In genomic region chr3:19065027-19065426, GRCh38 we compare ENCODE assay signal across 13 cellular contexts.
A peak's percentile ranks its signal among the peaks of the same experiment; 100 is the strongest.
DNase-seq lines count a peak whose midpoint lies in the region; ATAC-seq, FAIRE-seq and TF ChIP-seq lines count a peak whose summit lies in the region.
"Had no signal": no experiment of that assay in that cellular context is flagged by ENCODE, and none has a peak within 500 bp of the region (broad histone marks: within the 10 kb centered on the region; RNA-seq: fewer than 3 reads in every experiment).

No MANE protein-coding gene starts in this region.

- H3K14ac ChIP-seq in neuronal stem cell (ENCODE audit: low read length) = no peak overlapping the region

- H4K20me1 ChIP-seq in astrocyte (ENCODE audit: insufficient read depth, low read length) = no peaks in the 10 kb centered on the region

- H3K9me3 ChIP-seq in astrocyte (ENCODE audit: insufficient read depth, low read depth, low read length) (no peaks in the 10 kb centered on the region), neuronal stem cell (replicated peaks in 1 of 2; ENCODE audit: control insufficient read depth in 2 of 2, insufficient read depth in 1 of 2, low read depth in 1 of 2, low read length in 2 of 2) (no peaks in the 10 kb centered on the region), upper lobe of left lung (no peaks in the 10 kb centered on the region)

- no peak overlapping the region for H3K4me3 Mint-ChIP-seq in astrocyte (ENCODE audit: unreplicated experiment)

- no peak overlapping the region for H2BK12ac ChIP-seq in neuronal stem cell (ENCODE audit: low read length)

- TF ChIP-seq CTCF in GM10248 (IDR thresholded peaks at IDR 0.05; ENCODE audit: control extremely low read depth, extremely low read depth, low read depth, missing control alignments) (peak; percentile 36), astrocyte (IDR thresholded peaks at IDR 0.05; ENCODE audit: insufficient read depth, low read depth, low read length) (peak; percentile 33), upper lobe of left lung (IDR thresholded peaks at IDR 0.05) (no peak)

- no peak overlapping the region for H2BK15ac ChIP-seq in neuronal stem cell (ENCODE audit: low read length)

- no peak overlapping the region for H3K23ac ChIP-seq in neuronal stem cell (ENCODE audit: low read depth, low read length, poor library complexity)

- TF ChIP-seq POLR2A in upper lobe of left lung (IDR thresholded peaks at IDR 0.05) = no peak

- POLR2A ChIA-PET in GM10248 (lab: Yijun Ruan, JAX) = no interaction called here

- H3K27me3 ChIP-seq in astrocyte (ENCODE audit: insufficient read depth, low read length) (no peaks in the 10 kb centered on the region), neuronal stem cell (ENCODE audit: control insufficient read depth in 3 of 3, insufficient read depth in 3 of 3, low read depth in 1 of 3, low read length in 3 of 3) (no peaks in the 10 kb centered on the region), upper lobe of left lung (no peaks in the 10 kb centered on the region)

- DNase-seq in GM10248 (ENCODE audit: extremely low spot score) (no peak), LoVo (ENCODE audit: low spot score) (peak; percentile 14), astrocyte (ENCODE audit: low read depth) (no peak), neuronal stem cell (ENCODE audit: low spot score) (peak; percentile 6), upper lobe of left lung (no peak), DMS153 (lab: John Stamatoyannopoulos, UW) (no peak)
- DNase-seq: NK-92 treated with Interleukin-12 subunit alpha and Interleukin-12 subunit beta, amount 100 ng/mL, for 24 hours; stimulated activated CD4-positive, alpha-beta T cell treated with anti-CD3 and anti-CD28 coated beads, Interleukin-4, amount 100 ng/mL, for 4 hours had no signal

- H3K4me2 ChIP-seq in astrocyte (ENCODE audit: low read length) = no peak overlapping the region
- no peak overlapping the region for H3K4me2 ChIP-seq in neuronal stem cell (ENCODE audit: insufficient read depth, low read length, poor library complexity, severe bottlenecking)

- H2AFZ ChIP-seq in astrocyte (ENCODE audit: low read depth, low read length) (no peak overlapping the region), neuronal stem cell (ENCODE audit: low read length) (no peak overlapping the region)

- no peak overlapping the region for H3K4me3 ChIP-seq in astrocyte (ENCODE audit: insufficient read depth, low read depth, low read length)
- H3K4me3 ChIP-seq in neuronal stem cell (ENCODE audit: low read length in 2 of 2) = no peak overlapping the region
- no peak overlapping the region for H3K4me3 ChIP-seq in upper lobe of left lung

- no peak overlapping the region for H2AK5ac ChIP-seq in neuronal stem cell (ENCODE audit: low read depth, low read length)

- no peaks in the 10 kb centered on the region for H3K79me1 ChIP-seq in neuronal stem cell (ENCODE audit: low read depth, low read length)

- H3K27ac ChIP-seq in astrocyte (ENCODE audit: low read depth, low read length) (no peak overlapping the region), neuronal stem cell (replicated peaks; ENCODE audit: low read length) (no peak overlapping the region), upper lobe of left lung (no peak overlapping the region)

- no peaks in the 10 kb centered on the region for H3K36me3 Mint-ChIP-seq in astrocyte (ENCODE audit: low read depth, unreplicated experiment)

- H3K36me3 ChIP-seq in astrocyte (ENCODE audit: insufficient read depth, low read length) (no peaks in the 10 kb centered on the region), neuronal stem cell (replicated peaks in 1 of 2; ENCODE audit: control insufficient read depth in 2 of 2, insufficient read depth in 2 of 2, low read length in 2 of 2) (no peaks in the 10 kb centered on the region), upper lobe of left lung (no peaks in the 10 kb centered on the region)

- H3K18ac ChIP-seq in neuronal stem cell (ENCODE audit: low read length) = no peak overlapping the region

- no peak overlapping the region for H4K8ac ChIP-seq in neuronal stem cell (ENCODE audit: low read depth, low read length)

- FAIRE-seq in astrocyte (lab: Jason Lieb, UNC) = no peak
- FAIRE-seq: colon, GM12892 had no signal

- H3K4ac ChIP-seq in neuronal stem cell (ENCODE audit: low read length) = no peak overlapping the region

- CTCF ChIA-PET in GM10248 (lab: Yijun Ruan, JAX) = interaction anchor here (1.4 kb wide), 1 partner anchor 802 kb away, joined by 9 read pairs; no protein-coding TSS in a partner anchor

- H3K4me1 Mint-ChIP-seq in astrocyte (ENCODE audit: low read depth, unreplicated experiment) = no peaks in the 10 kb centered on the region

- no peak overlapping the region for H3K27ac Mint-ChIP-seq in astrocyte (ENCODE audit: unreplicated experiment)

- H4K91ac ChIP-seq in neuronal stem cell (ENCODE audit: low read depth, low read length, poor library complexity) = no peak overlapping the region

- H2BK5ac ChIP-seq in neuronal stem cell (ENCODE audit: low read length) = no peak overlapping the region

- no peak for TF ChIP-seq EP300 in upper lobe of left lung (IDR thresholded peaks at IDR 0.05)

- ATAC-seq in HG02623 (IDR thresholded peaks at IDR 0.05; ENCODE audit: unreplicated experiment) (no peak), upper lobe of left lung (ENCODE audit: low FRiP score in 2 of 2) (no peak), HG02981 (IDR thresholded peaks at IDR 0.05; ENCODE audit: unreplicated experiment) (no peak)
- ATAC-seq: left lobe of liver had no signal

- no peaks in the 10 kb centered on the region for H3K79me2 ChIP-seq in astrocyte (ENCODE audit: insufficient read depth, low read length)

- WGBS in neuronal stem cell (ENCODE audit: extremely low coverage in 2 of 2, insufficient read length in 2 of 2, insufficient replicate concordance in 1 of 2), 2 donors = no CpG with 5 or more reads among the region's 1 CpG
- 3 to 8% methylated on average over 1 of the region's 1 CpG for WGBS in upper lobe of left lung, 2 donors

- no peaks in the 10 kb centered on the region for H3K27me3 Mint-ChIP-seq in astrocyte (ENCODE audit: low read depth, unreplicated experiment)

- H3K9ac ChIP-seq in astrocyte (ENCODE audit: low read length) (no peak overlapping the region), neuronal stem cell (ENCODE audit: low read depth, low read length, poor library complexity) (no peak overlapping the region)

- no peaks in the 10 kb centered on the region for H3K4me1 ChIP-seq in astrocyte (ENCODE audit: insufficient read depth, low read length)
- H3K4me1 ChIP-seq in neuronal stem cell (ENCODE audit: control insufficient read depth in 2 of 2, insufficient read depth in 1 of 2, low read depth in 1 of 2, low read length in 2 of 2) = no peaks in the 10 kb centered on the region
- no peaks in the 10 kb centered on the region for H3K4me1 ChIP-seq in upper lobe of left lung

- H3K9me3 Mint-ChIP-seq in astrocyte (ENCODE audit: unreplicated experiment) = peaks cover 2% of the 10 kb centered on the region

- H2BK120ac ChIP-seq in neuronal stem cell (ENCODE audit: low read depth, low read length) = no peak overlapping the region

Comparison
In these comparisons a context has a peak if more than half of its experiments do, and no peak if none do; other contexts are left out.
1. DNase-seq: peak in LoVo (single experiment) and neuronal stem cell (single experiment); none in GM10248 (single experiment), astrocyte (single experiment), upper lobe of left lung (0 of 2) and DMS153 (single experiment).
2. CTCF ChIP-seq: peak in GM10248 (single experiment) and astrocyte (single experiment); none in upper lobe of left lung (0 of 6).